ENCODE assay signal across 8 cellular contexts in genomic region chr19:48954595-48955307, GRCh38. TPM values are rescaled to one million over a fixed set of nuclear protein-coding genes. Genes with fewer than 3 reads are reported as not detected.
A peak's percentile ranks its signal among the peaks of the same experiment; 100 is the strongest.
DNase-seq lines count a peak whose midpoint lies in the region; ATAC-seq and TF ChIP-seq lines count a peak whose summit lies in the region.

Gene BAX (plus strand): TSS chr19:48954875. CDS start chr19:48954929, 54 bp downstream.

- CTCF ChIA-PET in Panc1 (lab: Charles Lee): no interaction called here

- H3K9me3 Mint-ChIP-seq in activated T-cell treated with anti-CD3 and anti-CD28 coated beads, Interleukin-2, amount 50 U/mL, for 4 hours: no peaks in the 10 kb centered on the region

- peak within 1 kb of the TSS; percentile 86 for H3K9ac ChIP-seq in muscle layer of colon (ENCODE audit: low read length)

- H3K27me3 ChIP-seq in Panc1 (ENCODE audit: control insufficient read depth, insufficient read depth, low read length) (no peaks in the 10 kb centered on the region), esophagus (ENCODE audit: control insufficient read depth in 1 of 2, insufficient read depth in 2 of 2, low read length in 2 of 2) (no peaks in the 10 kb centered on the region), muscle layer of colon (ENCODE audit: control insufficient read depth in 1 of 2, insufficient read depth in 2 of 2, low read length in 2 of 2) (no peaks in the 10 kb centered on the region)

- peak within 1 kb of the TSS; percentile 83 for H3K27ac ChIP-seq in Panc1 (ENCODE audit: low read length)
- peak within 1 kb of the TSS; percentile 73 to 83 for H3K27ac ChIP-seq in esophagus (ENCODE audit: low read depth in 2 of 2, low read length in 1 of 2)
- H3K27ac ChIP-seq in muscle layer of colon (ENCODE audit: low read depth, low read length): peak within 1 kb of the TSS; percentile 97

- 0% methylated on average over 38 to 71 of the region's 71 CpGs for WGBS in esophagus, 2 donors

- H3K4me3 ChIP-seq in Panc1 (ENCODE audit: low read depth in 2 of 2, low read length in 2 of 2) (peak within 1 kb of the TSS; percentile 81 to 87), esophagus (ENCODE audit: low read depth in 1 of 2, low read length in 2 of 2) (peak within 1 kb of the TSS; percentile 79 to 92), muscle layer of colon (ENCODE audit: low read depth in 1 of 2, low read length in 2 of 2) (peak within 1 kb of the TSS; percentile 94 to 96)

- H3K4me3 Mint-ChIP-seq in activated T-cell treated with anti-CD3 and anti-CD28 coated beads, Interleukin-2, amount 50 U/mL, for 4 hours: peak within 1 kb of the TSS; percentile 81

- POLR2A ChIA-PET in Panc1 (lab: Charles Lee): no interaction called here

- in situ Hi-C loops in KBM-7 (cut with MboI; ENCODE audit: low pct_unique_long_range_greater_than_20kb, low sequenced_read_pairs) (no loop called here), Panc1 (cut with HindIII; ENCODE audit: low pct_unique_long_range_greater_than_20kb, low sequenced_read_pairs) (no loop called here)

- no peaks in the 10 kb centered on the region for H3K27me3 Mint-ChIP-seq in activated T-cell treated with anti-CD3 and anti-CD28 coated beads, Interleukin-2, amount 50 U/mL, for 4 hours (ENCODE audit: low read depth)

- DNase-seq in DMS53 (lab: John Stamatoyannopoulos, UW) (peak; percentile 99), KBM-7 (peak; percentile 97), Panc1 (ENCODE audit: low read depth, low spot score) (peak; percentile 62)
- DNase-seq in activated T-cell treated with anti-CD3 and anti-CD28 coated beads, Interleukin-2, amount 50 U/mL, for 4 hours: peak; percentile 82
- DNase-seq in stimulated activated CD8-positive, alpha-beta memory T cell treated with anti-CD3 and anti-CD28 coated beads, Interleukin-7, amount 100 ng/mL, for 1 hour (ENCODE audit: low read depth in 2 of 2): peak; percentile 71 to 77

- H3K4me1 ChIP-seq in Panc1 (ENCODE audit: control insufficient read depth, insufficient read depth, low read length) (peaks cover 4% of the 10 kb centered on the region; the same call in 1 of the 2 replicates), esophagus (ENCODE audit: control insufficient read depth in 2 of 2, insufficient read depth in 2 of 2, low read length in 1 of 2) (peaks cover 8 to 10% of the 10 kb centered on the region in 2 donors), muscle layer of colon (ENCODE audit: insufficient read depth, low read length) (peaks cover 12% of the 10 kb centered on the region)

- intact Hi-C loops in Panc1 (cut with micrococcal nuclease; ENCODE audit: unreplicated experiment): no loop called here

- no peaks in the 10 kb centered on the region for H3K36me3 ChIP-seq in Panc1 (ENCODE audit: control insufficient read depth, insufficient read depth, low read length)
- H3K36me3 ChIP-seq in esophagus (ENCODE audit: control insufficient read depth in 2 of 2, insufficient read depth in 2 of 2, low read length in 1 of 2): peaks cover 0 to 3% of the 10 kb centered on the region in 2 donors
- H3K36me3 ChIP-seq in muscle layer of colon (ENCODE audit: insufficient read depth, low read length): peaks cover 7% of the 10 kb centered on the region

- BruUV-seq in Panc1 (replicated peaks; lab: Mats Ljungman, UMichigan): no TSS peak

- TF ChIP-seq CTCF in Panc1 (IDR thresholded peaks at IDR 0.05): no peak

- peaks cover 6% of the 10 kb centered on the region for H3K36me3 Mint-ChIP-seq in activated T-cell treated with anti-CD3 and anti-CD28 coated beads, Interleukin-2, amount 50 U/mL, for 4 hours (ENCODE audit: insufficient read depth)

- peaks cover 24% of the 10 kb centered on the region for H3K4me1 Mint-ChIP-seq in activated T-cell treated with anti-CD3 and anti-CD28 coated beads, Interleukin-2, amount 50 U/mL, for 4 hours (ENCODE audit: low read depth)

- no peaks in the 10 kb centered on the region for H3K9me3 ChIP-seq in Panc1 (ENCODE audit: control insufficient read depth, insufficient read depth, low read depth, low read length)
- no peaks in the 10 kb centered on the region for H3K9me3 ChIP-seq in esophagus (ENCODE audit: control insufficient read depth in 2 of 2, insufficient read depth in 1 of 2, low read depth in 1 of 2, low read length in 1 of 2)
- H3K9me3 ChIP-seq in muscle layer of colon (ENCODE audit: low read length): no peaks in the 10 kb centered on the region

- ATAC-seq in GM21619 (IDR thresholded peaks at IDR 0.05; ENCODE audit: unreplicated experiment): peak; percentile 81
- ATAC-seq in Panc1: peak; percentile 97
- peak; percentile 95 to 96 for ATAC-seq in activated T-cell treated with anti-CD3 and anti-CD28 coated beads, Interleukin-2, amount 50 U/mL, for 4 hours

RNA-seq across cellular contexts. Expression of gene BAX, which starts in this region (rescaled TPM):
- 100 TPM for total RNA-seq in Panc1 (2021; ENCODE audit: unreplicated experiment)
- 133 TPM for polyA plus RNA-seq in Panc1 (2012; ENCODE audit: insufficient read length)
- total RNA-seq in activated T-cell treated with anti-CD3 and anti-CD28 coated beads, Interleukin-2, amount 50 U/mL, for 4 hours: 100 to 1,000 TPM; 200 to 250 (median 203) TPM
- 10 to 100 TPM; 41.7 to 56.9 TPM for polyA plus RNA-seq in esophagus

Comparison
In these comparisons a context has a peak if more than half of its experiments do, and no peak if none do; other contexts are left out.
1. Peak in every context shown above with its lines: DNase-seq, ATAC-seq, H3K4me3 ChIP-seq and H3K27ac ChIP-seq.